In the genomic region with DNA sequence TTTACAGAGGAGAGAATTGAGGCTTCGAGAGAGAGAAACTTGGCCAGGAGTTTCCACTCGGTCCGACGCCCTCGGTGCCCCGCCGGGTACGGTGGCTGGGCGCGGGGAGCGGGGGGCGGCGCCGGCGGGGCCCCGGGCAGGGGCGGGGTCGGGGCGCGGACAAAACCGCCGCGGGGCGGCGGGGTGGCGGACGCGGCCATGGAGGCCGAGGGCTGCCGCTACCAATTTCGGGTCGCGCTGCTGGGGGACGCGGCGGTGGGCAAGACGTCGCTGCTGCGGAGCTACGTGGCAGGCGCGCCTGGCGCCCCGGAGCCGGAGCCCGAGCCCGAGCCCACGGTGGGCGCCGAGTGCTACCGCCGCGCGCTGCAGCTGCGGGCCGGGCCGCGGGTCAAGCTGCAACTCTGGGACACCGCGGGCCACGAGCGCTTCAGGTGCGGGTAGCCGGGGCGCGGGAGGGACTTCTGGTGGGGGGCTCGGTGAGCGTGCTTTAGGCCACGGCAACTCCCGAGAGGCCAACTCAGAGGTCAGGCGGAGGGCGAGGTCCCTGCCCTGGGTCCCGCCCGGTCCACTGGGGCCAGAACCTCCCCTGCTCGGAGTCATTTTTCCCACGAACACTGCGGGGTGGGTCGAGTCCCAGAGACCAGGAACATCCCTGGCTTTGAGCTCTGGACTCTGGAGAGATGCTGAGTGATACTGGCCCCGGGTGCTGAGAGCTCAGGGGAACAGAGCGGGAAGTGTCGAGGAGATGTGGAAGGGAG, we compare ENCODE assay signal across 8 cellular contexts. TPM values are rescaled to one million over a fixed set of nuclear protein-coding genes. Genes with fewer than 3 reads are reported as not detected.
DNase-seq lines count a peak whose midpoint lies in the region; ATAC-seq, FAIRE-seq and TF ChIP-seq lines count a peak whose summit lies in the region.

No MANE protein-coding gene starts in this region.

- ATAC-seq in GM21423 (IDR thresholded peaks at IDR 0.05; ENCODE audit: unreplicated experiment) = peak; percentile 51
- peak; percentile 60 for ATAC-seq in activated T-helper 17 cell treated with anti-CD3 and anti-CD28 coated beads, Interleukin-2, amount 50 U/mL, for 72 hours (replicated peaks)
- peak; percentile 54 to 70 for ATAC-seq in stimulated activated naive B cell treated with anti-CD40 and anti-IgM and Interleukin-4, amounts not matched to agents 10 μg/mL and 1 μg/mL and 100 μg/mL, for 72 hours (replicated peaks)

- H3K4me3 ChIP-seq in BJ (ENCODE audit: low read depth, low read length) = peak overlapping the region; percentile 53
- peak overlapping the region; percentile 55 for H3K4me3 ChIP-seq in iPS-18c (ENCODE audit: insufficient read depth, low read depth, low read length)

- H3K27me3 ChIP-seq in BJ (ENCODE audit: control insufficient read depth, insufficient read depth, low read length) = no peaks in the 10 kb centered on the region

- no peaks in the 10 kb centered on the region for H3K4me1 Mint-ChIP-seq in activated T-helper 17 cell treated with anti-CD3 and anti-CD28 coated beads, Interleukin-2, amount 50 U/mL, for 72 hours
- H3K4me1 Mint-ChIP-seq in stimulated activated naive B cell treated with anti-CD40 and anti-IgM and Interleukin-4, amounts not matched to agents 10 μg/mL and 1 μg/mL and 100 μg/mL, for 72 hours = peaks cover 8 to 22% of the 10 kb centered on the region in 2 donors

- no peak overlapping the region for H3K27ac Mint-ChIP-seq in activated T-helper 17 cell treated with anti-CD3 and anti-CD28 coated beads, Interleukin-2, amount 50 U/mL, for 72 hours
- H3K27ac Mint-ChIP-seq in stimulated activated naive B cell treated with anti-CD40 and anti-IgM and Interleukin-4, amounts not matched to agents 10 μg/mL and 1 μg/mL and 100 μg/mL, for 72 hours = peak overlapping the region; percentile 59

- CTCF ChIA-PET in BJ (lab: Yijun Ruan, JAX) = interaction anchor here (0.8 to 0.9 kb wide), 3 partner anchors 10 to 292 kb away, joined by 3 to 4 read pairs (median 3); no protein-coding TSS in a partner anchor

- POLR2A ChIA-PET in BJ (lab: Charles Lee) = interaction anchor here (0.9 kb wide), 1 partner anchor 11 kb away, joined by 7 read pairs; no protein-coding TSS in a partner anchor

- H3K9me3 Mint-ChIP-seq in activated T-helper 17 cell treated with anti-CD3 and anti-CD28 coated beads, Interleukin-2, amount 50 U/mL, for 72 hours = no peaks in the 10 kb centered on the region
- H3K9me3 Mint-ChIP-seq in stimulated activated naive B cell treated with anti-CD40 and anti-IgM and Interleukin-4, amounts not matched to agents 10 μg/mL and 1 μg/mL and 100 μg/mL, for 72 hours = no peaks in the 10 kb centered on the region

- no peaks in the 10 kb centered on the region for H3K36me3 ChIP-seq in BJ (ENCODE audit: control insufficient read depth, insufficient read depth, low read length)

- no peak for TF ChIP-seq POLR2A in H54 (IDR thresholded peaks at IDR 0.05; ENCODE audit: low read depth, low read length)

- no peak for FAIRE-seq in H54 (lab: Jason Lieb, UNC)

- peaks cover 4% of the 10 kb centered on the region for H3K27me3 Mint-ChIP-seq in activated T-helper 17 cell treated with anti-CD3 and anti-CD28 coated beads, Interleukin-2, amount 50 U/mL, for 72 hours
- H3K27me3 Mint-ChIP-seq in stimulated activated naive B cell treated with anti-CD40 and anti-IgM and Interleukin-4, amounts not matched to agents 10 μg/mL and 1 μg/mL and 100 μg/mL, for 72 hours = peaks cover 8 to 14% of the 10 kb centered on the region in 2 donors

- TF ChIP-seq CTCF in BJ (IDR thresholded peaks at IDR 0.05; ENCODE audit: insufficient read depth, low read depth, low read length) = no peak

- H3K36me3 Mint-ChIP-seq in activated T-helper 17 cell treated with anti-CD3 and anti-CD28 coated beads, Interleukin-2, amount 50 U/mL, for 72 hours (ENCODE audit: low read depth) = no peaks in the 10 kb centered on the region
- H3K36me3 Mint-ChIP-seq in stimulated activated naive B cell treated with anti-CD40 and anti-IgM and Interleukin-4, amounts not matched to agents 10 μg/mL and 1 μg/mL and 100 μg/mL, for 72 hours = peaks cover 4% of the 10 kb centered on the region in 2 donors

- DNase-seq in BJ (ENCODE audit: low read depth) (no peak), H54 (ENCODE audit: insufficient read length, low spot score) (no peak), occipital lobe (lab: John Stamatoyannopoulos, UW) (no peak), DMS79 (lab: John Stamatoyannopoulos, UW) (no peak)
- no peak for DNase-seq in stimulated activated naive B cell treated with anti-CD40 and anti-IgM and Interleukin-4, amounts not matched to agents 10 μg/mL and 1 μg/mL and 100 μg/mL, for 72 hours

- H3K9me3 ChIP-seq in iPS-18c (ENCODE audit: control insufficient read depth, insufficient read depth, low read length) = no peaks in the 10 kb centered on the region

- H3K4me3 Mint-ChIP-seq in activated T-helper 17 cell treated with anti-CD3 and anti-CD28 coated beads, Interleukin-2, amount 50 U/mL, for 72 hours = peak overlapping the region; percentile 52
- H3K4me3 Mint-ChIP-seq in stimulated activated naive B cell treated with anti-CD40 and anti-IgM and Interleukin-4, amounts not matched to agents 10 μg/mL and 1 μg/mL and 100 μg/mL, for 72 hours = peak overlapping the region; percentile 85 to 86

RNA-seq across cellular contexts. Expression of a gene that starts 0.4 kb away (rescaled TPM):
- polyA plus RNA-seq in BJ (2011; rRNA removed) = 2.0 and 2.8 TPM in 2 replicates
- polyA minus RNA-seq in BJ (2011; rRNA and poly(A)+ RNA removed) = 0.87 and 1.5 TPM in 2 replicates
- total RNA-seq in activated T-helper 17 cell treated with anti-CD3 and anti-CD28 coated beads, Interleukin-2, amount 50 U/mL, for 72 hours = not detected
- total RNA-seq in occipital lobe = 1.6 TPM

RNA-seq across cellular contexts. Expression of a gene that starts 39.6 kb away (rescaled TPM):
- 26.6 and 35.5 TPM in 2 replicates for polyA plus RNA-seq in BJ (2011; rRNA removed)
- polyA minus RNA-seq in BJ (2011; rRNA and poly(A)+ RNA removed) = 10.4 and 10.5 TPM in 2 replicates
- 10 to 100 TPM; 58.9 to 95.8 TPM for total RNA-seq in activated T-helper 17 cell treated with anti-CD3 and anti-CD28 coated beads, Interleukin-2, amount 50 U/mL, for 72 hours
- total RNA-seq in occipital lobe = 39.8 TPM

RNA-seq across cellular contexts. Expression of a gene that starts 50.4 kb away (rescaled TPM):
- polyA plus RNA-seq in BJ (2011; rRNA removed) = 31.8 and 46.8 TPM in 2 replicates
- polyA minus RNA-seq in BJ (2011; rRNA and poly(A)+ RNA removed) = 8.8 and 12.2 TPM in 2 replicates
- 10 to 100 TPM; 15.0 to 28.4 TPM for total RNA-seq in activated T-helper 17 cell treated with anti-CD3 and anti-CD28 coated beads, Interleukin-2, amount 50 U/mL, for 72 hours
- total RNA-seq in occipital lobe = 20.1 TPM

RNA-seq across cellular contexts. Expression of a gene that starts 55.9 kb away (rescaled TPM):
- polyA plus RNA-seq in BJ (2011; rRNA removed) = not detected in 2 replicates
- not detected in 2 replicates for polyA minus RNA-seq in BJ (2011; rRNA and poly(A)+ RNA removed)
- total RNA-seq in activated T-helper 17 cell treated with anti-CD3 and anti-CD28 coated beads, Interleukin-2, amount 50 U/mL, for 72 hours = not detected
- total RNA-seq in occipital lobe = not detected
